Comparison of ENCODE assay signal across 28 cellular contexts in genomic region chrX:153964105-153964504, GRCh38. TPM values are rescaled to one million over a fixed set of nuclear protein-coding genes. Genes with fewer than 3 reads are reported as not detected.
DNase-seq lines count a peak whose midpoint lies in the region; ATAC-seq, FAIRE-seq and TF ChIP-seq lines count a peak whose summit lies in the region.
"Had no signal": no experiment of that assay in that cellular context is flagged by ENCODE, and none has a peak within 500 bp of the region (broad histone marks: within the 10 kb centered on the region; RNA-seq: fewer than 3 reads in every experiment).

No MANE protein-coding gene starts in this region.

- no peak for TF ChIP-seq POLR2A in K562 (conservative IDR thresholded peaks at IDR 0.05)

- CTCF ChIA-PET in activated naive CD4-positive, alpha-beta T cell treated with anti-CD3 and anti-CD28 coated beads, Interleukin-2, amount 10 ng/mL, durations not matched to agents 7 days and 5 days (lab: Charles Lee), result no interaction called here
- CTCF ChIA-PET in K562 (lab: Yijun Ruan, JAX; ENCODE audit: low intra/inter-chr PET ratio), result no interaction called here

- no peak overlapping the region for H2AFZ ChIP-seq in K562 (ENCODE audit: low read depth, low read length)

- TF ChIP-seq CTCF in K562 (IDR thresholded peaks at IDR 0.05 in 2 of 3, conservative IDR thresholded peaks at IDR 0.05 in 1 of 3; ENCODE audit: insufficient read depth in 2 of 3, low read depth in 1 of 3, low read length in 3 of 3) (no peak), neural crest cell (conservative IDR thresholded peaks at IDR 0.05) (no peak)

- in situ Hi-C loops in K562 (cut with MboI), result no loop called here

- no peak overlapping the region for H3K4me3 ChIP-seq in K562
- H3K4me3 ChIP-seq: BLaER1, GM12878 had no signal

- POLR2A ChIA-PET in K562 (lab: Yijun Ruan, JAX), result interaction anchor here (0.7 to 1.3 kb wide), 3 partner anchors 8 to 87 kb away, joined by 3 read pairs; no protein-coding TSS in a partner anchor

- no peak for TF ChIP-seq EP300 in K562 (IDR thresholded peaks at IDR 0.05; ENCODE audit: low read length)

- peaks cover 31% of the 10 kb centered on the region for H3K4me1 Mint-ChIP-seq in activated naive CD4-positive, alpha-beta T cell treated with anti-CD3 and anti-CD28 coated beads, Interleukin-2, amount 10 ng/mL, durations not matched to agents 7 days and 5 days
- H3K4me1 Mint-ChIP-seq in neural crest cell, result peaks cover 27% of the 10 kb centered on the region
- peaks cover 22 to 27% of the 10 kb centered on the region in 2 donors for H3K4me1 Mint-ChIP-seq in natural killer cell treated with Interleukin-12 subunit alpha and Interleukin-12 subunit beta and Interleukin-15 and Interleukin-18, amount 100 ng/mL, for 72 hours (ENCODE audit: low read depth in 2 of 2)

- H3K27me3 Mint-ChIP-seq in activated naive CD4-positive, alpha-beta T cell treated with anti-CD3 and anti-CD28 coated beads, Interleukin-2, amount 10 ng/mL, durations not matched to agents 7 days and 5 days, result no peaks in the 10 kb centered on the region
- peaks cover 7% of the 10 kb centered on the region for H3K27me3 Mint-ChIP-seq in neural crest cell (ENCODE audit: low read depth)
- H3K27me3 Mint-ChIP-seq in natural killer cell treated with Interleukin-12 subunit alpha and Interleukin-12 subunit beta and Interleukin-15 and Interleukin-18, amount 100 ng/mL, for 72 hours, result no peaks in the 10 kb centered on the region
- H3K27me3 Mint-ChIP-seq: CD4-positive, alpha-beta memory T cell; CD4-positive, CD25-positive, alpha-beta regulatory T cell had no signal

- H3K4me1 ChIP-seq in K562 (replicated peaks in 1 of 2; ENCODE audit: control insufficient read depth in 2 of 2, insufficient read depth in 2 of 2, low read length in 2 of 2), result peaks cover 27 to 41% of the 10 kb centered on the region in 2 experiments

- no peak for DNase-seq in activated naive CD4-positive, alpha-beta T cell treated with anti-CD3 and anti-CD28 coated beads, Interleukin-2, amount 10 ng/mL, durations not matched to agents 7 days and 5 days
- DNase-seq in activated naive CD4-positive, alpha-beta T cell treated with anti-CD3 and anti-CD28 coated beads, Interleukin-2, amount 50 U/mL, for 16 hours, result no peak
- DNase-seq in K562 (ENCODE audit: extremely low read depth in 1 of 4, low spot score in 3 of 4) (no peak), neural crest cell (ENCODE audit: low read depth, low spot score) (no peak), Right ventricle myocardium inferior (ENCODE audit: missing footprints) (no peak)
- DNase-seq in natural killer cell treated with Interleukin-12 subunit alpha and Interleukin-12 subunit beta and Interleukin-15 and Interleukin-18, amount 100 ng/mL, for 72 hours (ENCODE audit: low spot score), result no peak
- DNase-seq: 8988T; ACHN; BE2C; C1 segment of cervical spinal cord; CD4-positive, CD25-positive, alpha-beta regulatory T cell; CD8-positive, alpha-beta memory T cell; COR-L47; DMS 273 treated with DMSO at 0.1 percent for 48 hours; DMS153; DMS53; DMS79; DND-41; EL; GDM1 had no signal

- no peaks in the 10 kb centered on the region for H3K27me3 ChIP-seq in K562 (ENCODE audit: control insufficient read depth in 2 of 2, insufficient read depth in 2 of 2, low read length in 2 of 2)
- H3K27me3 ChIP-seq: BE2C had no signal

- H3K9me3 ChIP-seq in K562 (replicated peaks; ENCODE audit: control insufficient read depth, insufficient read depth, low read depth, low read length), result no peaks in the 10 kb centered on the region
- H3K9me3 ChIP-seq: BE2C, BLaER1 had no signal

- peak overlapping the region; percentile 58 for H3K27ac Mint-ChIP-seq in activated naive CD4-positive, alpha-beta T cell treated with anti-CD3 and anti-CD28 coated beads, Interleukin-2, amount 10 ng/mL, durations not matched to agents 7 days and 5 days
- H3K27ac Mint-ChIP-seq in neural crest cell (ENCODE audit: unreplicated experiment), result no peak overlapping the region
- H3K27ac Mint-ChIP-seq in natural killer cell treated with Interleukin-12 subunit alpha and Interleukin-12 subunit beta and Interleukin-15 and Interleukin-18, amount 100 ng/mL, for 72 hours, result no peak overlapping the region
- H3K27ac Mint-ChIP-seq: CD4-positive, CD25-positive, alpha-beta regulatory T cell had no signal

- FAIRE-seq in K562 (lab: Jason Lieb, UNC), result no peak
- FAIRE-seq: A204.1, GM12878, GM12892, GM18507 had no signal

- WGBS in K562 (ENCODE audit: insufficient coverage, low coverage, missing lambda C conversion rate), result 93% methylated on average over 10 of the region's 14 CpGs

- H3K36me3 Mint-ChIP-seq in activated naive CD4-positive, alpha-beta T cell treated with anti-CD3 and anti-CD28 coated beads, Interleukin-2, amount 10 ng/mL, durations not matched to agents 7 days and 5 days, result peaks cover 15% of the 10 kb centered on the region
- peaks cover 9% of the 10 kb centered on the region for H3K36me3 Mint-ChIP-seq in neural crest cell (ENCODE audit: low read depth)
- H3K36me3 Mint-ChIP-seq in natural killer cell treated with Interleukin-12 subunit alpha and Interleukin-12 subunit beta and Interleukin-15 and Interleukin-18, amount 100 ng/mL, for 72 hours, result peaks cover 9% of the 10 kb centered on the region

- intact Hi-C loops in K562 (cut with micrococcal nuclease), result no loop called here
- intact Hi-C loops in Right ventricle myocardium inferior (cut with DNase I), result no loop called here

- H3K9ac ChIP-seq in K562 (ENCODE audit: insufficient read depth in 1 of 2, low read depth in 2 of 2, low read length in 2 of 2), result no peak overlapping the region; a peak in 1 of 4 replicates
- H3K9ac ChIP-seq: BLaER1 had no signal

- H3K27ac ChIP-seq in K562 (ENCODE audit: extremely low read depth, low read depth, low read length), result no peak overlapping the region

- BruUV-seq in K562 (replicated peaks; lab: Mats Ljungman, UMichigan), result no TSS peak

- no peak for TF ChIP-seq RAD21 in K562 (CRISPR knock-in tag; conservative IDR thresholded peaks at IDR 0.05 in 1 of 2, IDR thresholded peaks at IDR 0.05 in 1 of 2)

- peaks cover 45% of the 10 kb centered on the region for H4K20me1 ChIP-seq in K562 (replicated peaks; ENCODE audit: control insufficient read depth, insufficient read depth, low read length)

- no peak overlapping the region for H3K4me3 Mint-ChIP-seq in activated naive CD4-positive, alpha-beta T cell treated with anti-CD3 and anti-CD28 coated beads, Interleukin-2, amount 10 ng/mL, durations not matched to agents 7 days and 5 days
- peak overlapping the region; percentile 98 for H3K4me3 Mint-ChIP-seq in neural crest cell
- H3K4me3 Mint-ChIP-seq in natural killer cell treated with Interleukin-12 subunit alpha and Interleukin-12 subunit beta and Interleukin-15 and Interleukin-18, amount 100 ng/mL, for 72 hours, result no peak overlapping the region
- H3K4me3 Mint-ChIP-seq: CD14-positive monocyte; CD4-positive, alpha-beta memory T cell had no signal

- peaks cover 97% of the 10 kb centered on the region; the same call in 2 of the 3 replicates for H3K36me3 ChIP-seq in K562 (ENCODE audit: control insufficient read depth, insufficient read depth, low read length)

- H3K9me3 Mint-ChIP-seq in activated naive CD4-positive, alpha-beta T cell treated with anti-CD3 and anti-CD28 coated beads, Interleukin-2, amount 10 ng/mL, durations not matched to agents 7 days and 5 days, result no peaks in the 10 kb centered on the region
- no peaks in the 10 kb centered on the region for H3K9me3 Mint-ChIP-seq in neural crest cell
- no peaks in the 10 kb centered on the region for H3K9me3 Mint-ChIP-seq in natural killer cell treated with Interleukin-12 subunit alpha and Interleukin-12 subunit beta and Interleukin-15 and Interleukin-18, amount 100 ng/mL, for 72 hours
- H3K9me3 Mint-ChIP-seq: CD4-positive, alpha-beta memory T cell; CD8-positive, alpha-beta memory T cell had no signal

- peaks cover 5% of the 10 kb centered on the region for H3K9me1 ChIP-seq in K562 (ENCODE audit: control insufficient read depth, insufficient read depth, low read length)

- no peak for ATAC-seq in K562
- ATAC-seq in HG03521 (IDR thresholded peaks at IDR 0.05; ENCODE audit: unreplicated experiment), result no peak
- ATAC-seq in Right ventricle myocardium inferior, result no peak
- ATAC-seq in natural killer cell treated with Interleukin-12 subunit alpha and Interleukin-12 subunit beta and Interleukin-15 and Interleukin-18, amount 100 ng/mL, for 72 hours, result no peak
- ATAC-seq: GM12878 had no signal

- peaks cover 69% of the 10 kb centered on the region for H3K79me2 ChIP-seq in K562 (ENCODE audit: control insufficient read depth, insufficient read depth, low read length)

- no peak overlapping the region for H3K4me2 ChIP-seq in K562 (ENCODE audit: insufficient read depth, low read length)

RNA-seq across cellular contexts. Expression of gene HCFC1, which starts 7.5 kb away (rescaled TPM):
- 39.3 and 72.5 TPM in 2 replicates for total RNA-seq in K562 (2011; cell fraction: chromatin; rRNA removed; ENCODE audit: low replicate concordance)
- 41.0 and 46.2 TPM in 2 replicates for total RNA-seq in K562 (2011; cell fraction: nucleolus; rRNA removed)
- total RNA-seq in K562 (2011; cell fraction: nucleoplasm; rRNA removed), result 38.1 and 43.2 TPM in 2 replicates
- total RNA-seq in K562 (2014; rRNA removed), result 39.2 and 59.3 TPM in 2 replicates
- 9.1 and 10.3 TPM in 2 replicates for total RNA-seq in K562 (2014; rRNA removed; fragmentation: Illumina TruSeq; extraction: Trizol)
- total RNA-seq in K562 (2015; rRNA removed; fragmentation: Illumina TruSeq; extraction: Trizol), result 17.1 and 23.4 TPM in 2 replicates
- 121 and 133 TPM in 2 replicates for total RNA-seq in K562 (2021)
- 5.9 and 8.7 TPM in 2 replicates for polyA plus RNA-seq in K562 (2011; rRNA removed)
- 11.3 and 17.7 TPM in 2 replicates for polyA plus RNA-seq in K562 (2011; cell fraction: cytosol; rRNA removed)
- polyA plus RNA-seq in K562 (2011; cell fraction: nucleus; rRNA removed), result 39.1 and 51.6 TPM in 2 replicates
- 37.4 and 57.1 TPM in 2 replicates for polyA plus RNA-seq in K562 (2012)
- polyA plus RNA-seq in K562 (2014; fragmentation: Illumina TruSeq; extraction: Trizol), result 45.3 and 68.0 TPM in 2 replicates
- 10 to 100 TPM in 1 of 2 experiments, 1 to 10 TPM in 1; 2.8 to 10.5 TPM for polyA plus RNA-seq in K562 (2014; fragmentation: Nextera tagmentation; extraction: Ambion mirVana)
- 44.8 and 45.2 TPM in 2 replicates for polyA plus RNA-seq in K562 (2014; rRNA removed)
- polyA minus RNA-seq in K562 (2011; rRNA and poly(A)+ RNA removed), result 4.5 and 6.6 TPM in 2 replicates
- 55.8 and 74.4 TPM in 2 replicates for polyA minus RNA-seq in K562 (2011; cell fraction: cytosol; rRNA and poly(A)+ RNA removed)
- polyA minus RNA-seq in K562 (2011; cell fraction: nucleus; rRNA and poly(A)+ RNA removed), result 14.8 and 15.6 TPM in 2 replicates
- total RNA-seq in neural crest cell, result 168 and 173 TPM in 2 replicates
- 25.4 TPM for total RNA-seq in Right ventricle myocardium inferior
- total RNA-seq in natural killer cell treated with Interleukin-12 subunit alpha and Interleukin-12 subunit beta and Interleukin-15 and Interleukin-18, amount 100 ng/mL, for 72 hours, result 100 to 1,000 TPM; 105 to 131 TPM

RNA-seq across cellular contexts. Expression of gene TMEM187, which starts 8.4 kb away (rescaled TPM):
- total RNA-seq in K562 (2011; cell fraction: chromatin; rRNA removed; ENCODE audit: low replicate concordance), result 4.7 and 15.6 TPM in 2 replicates
- 17.4 and 21.8 TPM in 2 replicates for total RNA-seq in K562 (2011; cell fraction: nucleolus; rRNA removed)
- total RNA-seq in K562 (2011; cell fraction: nucleoplasm; rRNA removed), result 9.3 and 9.5 TPM in 2 replicates
- total RNA-seq in K562 (2014; rRNA removed) (3.3 and 5.1 TPM in 2 replicates), K562 (2014; rRNA removed; fragmentation: Illumina TruSeq; extraction: Trizol) (0.93 and 1.2 TPM in 2 replicates), K562 (2015; rRNA removed; fragmentation: Illumina TruSeq; extraction: Trizol) (1.1 and 1.6 TPM in 2 replicates), K562 (2021) (6.4 and 8.5 TPM in 2 replicates), neural crest cell (8.0 and 14.0 TPM in 2 replicates), Right ventricle myocardium inferior (6.9 TPM)
- polyA plus RNA-seq in K562 (2011; rRNA removed) (5.6 and 8.1 TPM in 2 replicates), K562 (2014; fragmentation: Illumina TruSeq; extraction: Trizol) (1.2 and 2.0 TPM in 2 replicates), K562 (2014; fragmentation: Nextera tagmentation; extraction: Ambion mirVana) (1 to 10 TPM in 1 of 2 experiments, under 1 TPM in 1; 0.13 to 1.1 TPM), K562 (2014; rRNA removed) (4.0 TPM in 2 replicates)
- polyA plus RNA-seq in K562 (2011; cell fraction: cytosol; rRNA removed), result 12.5 and 24.6 TPM in 2 replicates
- polyA plus RNA-seq in K562 (2011; cell fraction: nucleus; rRNA removed), result 6.3 and 6.4 TPM in 2 replicates
- 3.9 and 12.2 TPM in 2 replicates for polyA plus RNA-seq in K562 (2012)
- polyA minus RNA-seq in K562 (2011; rRNA and poly(A)+ RNA removed), result 3.7 and 4.9 TPM in 2 replicates
- 5.6 and 6.4 TPM in 2 replicates for polyA minus RNA-seq in K562 (2011; cell fraction: cytosol; rRNA and poly(A)+ RNA removed)
- polyA minus RNA-seq in K562 (2011; cell fraction: nucleus; rRNA and poly(A)+ RNA removed), result 1.3 and 1.8 TPM in 2 replicates
- 1 to 10 TPM; 2.4 to 6.9 TPM for total RNA-seq in natural killer cell treated with Interleukin-12 subunit alpha and Interleukin-12 subunit beta and Interleukin-15 and Interleukin-18, amount 100 ng/mL, for 72 hours

RNA-seq across cellular contexts. Expression of gene RENBP, which starts 19.7 kb away (rescaled TPM):
- total RNA-seq in K562 (2011; cell fraction: chromatin; rRNA removed; ENCODE audit: low replicate concordance), result 14.9 and 45.4 TPM in 2 replicates
- 31.0 and 32.8 TPM in 2 replicates for total RNA-seq in K562 (2011; cell fraction: nucleolus; rRNA removed)
- 15.7 and 24.1 TPM in 2 replicates for total RNA-seq in K562 (2011; cell fraction: nucleoplasm; rRNA removed)
- 8.4 and 9.5 TPM in 2 replicates for total RNA-seq in K562 (2014; rRNA removed)
- total RNA-seq in K562 (2014; rRNA removed; fragmentation: Illumina TruSeq; extraction: Trizol), result 2.7 and 4.0 TPM in 2 replicates
- 12.3 and 13.4 TPM in 2 replicates for total RNA-seq in K562 (2015; rRNA removed; fragmentation: Illumina TruSeq; extraction: Trizol)
- total RNA-seq in K562 (2021), result 9.6 and 14.8 TPM in 2 replicates
- 12.7 and 16.4 TPM in 2 replicates for polyA plus RNA-seq in K562 (2011; rRNA removed)
- polyA plus RNA-seq in K562 (2011; cell fraction: cytosol; rRNA removed), result 21.2 and 25.6 TPM in 2 replicates
- 48.7 and 48.8 TPM in 2 replicates for polyA plus RNA-seq in K562 (2011; cell fraction: nucleus; rRNA removed)
- polyA plus RNA-seq in K562 (2012), result 24.3 and 60.0 TPM in 2 replicates
- 5.6 and 7.3 TPM in 2 replicates for polyA plus RNA-seq in K562 (2014; fragmentation: Illumina TruSeq; extraction: Trizol)
- polyA plus RNA-seq in K562 (2014; fragmentation: Nextera tagmentation; extraction: Ambion mirVana), result under 1 TPM in 1 of 2 experiments, not detected in 1; 0.07 TPM
- 11.1 and 11.6 TPM in 2 replicates for polyA plus RNA-seq in K562 (2014; rRNA removed)
- 5.5 and 12.0 TPM in 2 replicates for polyA minus RNA-seq in K562 (2011; rRNA and poly(A)+ RNA removed)
- polyA minus RNA-seq in K562 (2011; cell fraction: cytosol; rRNA and poly(A)+ RNA removed), result 7.0 and 13.6 TPM in 2 replicates
- 9.8 and 16.1 TPM in 2 replicates for polyA minus RNA-seq in K562 (2011; cell fraction: nucleus; rRNA and poly(A)+ RNA removed)
- 11.4 and 11.8 TPM in 2 replicates for total RNA-seq in neural crest cell
- 8.8 TPM for total RNA-seq in Right ventricle myocardium inferior
- total RNA-seq in natural killer cell treated with Interleukin-12 subunit alpha and Interleukin-12 subunit beta and Interleukin-15 and Interleukin-18, amount 100 ng/mL, for 72 hours, result 1 to 10 TPM; 4.8 to 5.4 TPM
- polyA plus RNA-seq: CD8-positive, alpha-beta memory T cell had no signal

RNA-seq across cellular contexts. Expression of gene NAA10, which starts 29.3 kb away (rescaled TPM):
- total RNA-seq in K562 (2011; cell fraction: chromatin; rRNA removed; ENCODE audit: low replicate concordance), result 126 and 302 TPM in 2 replicates
- total RNA-seq in K562 (2011; cell fraction: nucleolus; rRNA removed), result 207 and 213 TPM in 2 replicates
- 179 and 187 TPM in 2 replicates for total RNA-seq in K562 (2011; cell fraction: nucleoplasm; rRNA removed)
- 152 and 196 TPM in 2 replicates for total RNA-seq in K562 (2014; rRNA removed)
- 101 and 103 TPM in 2 replicates for total RNA-seq in K562 (2014; rRNA removed; fragmentation: Illumina TruSeq; extraction: Trizol)
- 134 and 146 TPM in 2 replicates for total RNA-seq in K562 (2015; rRNA removed; fragmentation: Illumina TruSeq; extraction: Trizol)
- total RNA-seq in K562 (2021), result 226 and 231 TPM in 2 replicates
- 105 and 117 TPM in 2 replicates for polyA plus RNA-seq in K562 (2011; rRNA removed)
- polyA plus RNA-seq in K562 (2011; cell fraction: cytosol; rRNA removed), result 174 and 276 TPM in 2 replicates
- 211 and 324 TPM in 2 replicates for polyA plus RNA-seq in K562 (2011; cell fraction: nucleus; rRNA removed)
- polyA plus RNA-seq in K562 (2012), result 177 and 213 TPM in 2 replicates
- polyA plus RNA-seq in K562 (2014; fragmentation: Illumina TruSeq; extraction: Trizol), result 192 and 229 TPM in 2 replicates
- polyA plus RNA-seq in K562 (2014; fragmentation: Nextera tagmentation; extraction: Ambion mirVana), result 10 to 100 TPM; 11.1 to 26.5 TPM
- polyA plus RNA-seq in K562 (2014; rRNA removed), result 250 and 277 TPM in 2 replicates
- polyA minus RNA-seq in K562 (2011; rRNA and poly(A)+ RNA removed), result 45.9 and 88.5 TPM in 2 replicates
- polyA minus RNA-seq in K562 (2011; cell fraction: cytosol; rRNA and poly(A)+ RNA removed), result 72.1 and 79.8 TPM in 2 replicates
- polyA minus RNA-seq in K562 (2011; cell fraction: nucleus; rRNA and poly(A)+ RNA removed), result 70.5 and 80.1 TPM in 2 replicates
- 116 and 124 TPM in 2 replicates for total RNA-seq in neural crest cell
- total RNA-seq in Right ventricle myocardium inferior, result 80.6 TPM
- 100 to 1,000 TPM; 115 to 175 TPM for total RNA-seq in natural killer cell treated with Interleukin-12 subunit alpha and Interleukin-12 subunit beta and Interleukin-15 and Interleukin-18, amount 100 ng/mL, for 72 hours

RNA-seq across cellular contexts. Expression of gene ARHGAP4, which starts 38.0 kb away (rescaled TPM):
- total RNA-seq in K562 (2011; cell fraction: chromatin; rRNA removed; ENCODE audit: low replicate concordance), result 54.8 and 157 TPM in 2 replicates
- total RNA-seq in K562 (2011; cell fraction: nucleolus; rRNA removed), result 105 and 155 TPM in 2 replicates
- total RNA-seq in K562 (2011; cell fraction: nucleoplasm; rRNA removed), result 55.0 and 81.2 TPM in 2 replicates
- total RNA-seq in K562 (2014; rRNA removed), result 52.7 and 81.2 TPM in 2 replicates
- total RNA-seq in K562 (2014; rRNA removed; fragmentation: Illumina TruSeq; extraction: Trizol), result 3.1 and 5.5 TPM in 2 replicates
- 32.7 and 36.8 TPM in 2 replicates for total RNA-seq in K562 (2015; rRNA removed; fragmentation: Illumina TruSeq; extraction: Trizol)
- total RNA-seq in K562 (2021), result 70.5 and 81.8 TPM in 2 replicates
- 9.6 and 29.7 TPM in 2 replicates for polyA plus RNA-seq in K562 (2011; rRNA removed)
- polyA plus RNA-seq in K562 (2011; cell fraction: cytosol; rRNA removed), result 21.0 and 26.6 TPM in 2 replicates
- polyA plus RNA-seq in K562 (2011; cell fraction: nucleus; rRNA removed), result 174 and 259 TPM in 2 replicates
- polyA plus RNA-seq in K562 (2012), result 59.1 and 135 TPM in 2 replicates
- 13.5 and 40.2 TPM in 2 replicates for polyA plus RNA-seq in K562 (2014; fragmentation: Illumina TruSeq; extraction: Trizol)
- 1 to 10 TPM in 1 of 2 experiments, under 1 TPM in 1; 0.30 to 1.7 TPM for polyA plus RNA-seq in K562 (2014; fragmentation: Nextera tagmentation; extraction: Ambion mirVana)
- 63.7 and 77.8 TPM in 2 replicates for polyA plus RNA-seq in K562 (2014; rRNA removed)
- polyA minus RNA-seq in K562 (2011; rRNA and poly(A)+ RNA removed), result 3.6 and 6.7 TPM in 2 replicates
- 13.5 and 33.9 TPM in 2 replicates for polyA minus RNA-seq in K562 (2011; cell fraction: cytosol; rRNA and poly(A)+ RNA removed)
- polyA minus RNA-seq in K562 (2011; cell fraction: nucleus; rRNA and poly(A)+ RNA removed), result 26.9 and 53.0 TPM in 2 replicates
- total RNA-seq in neural crest cell, result 10.2 and 10.7 TPM in 2 replicates
- 9.7 TPM for total RNA-seq in Right ventricle myocardium inferior
- 100 to 1,000 TPM; 155 to 276 TPM for total RNA-seq in natural killer cell treated with Interleukin-12 subunit alpha and Interleukin-12 subunit beta and Interleukin-15 and Interleukin-18, amount 100 ng/mL, for 72 hours
